ENCODE assay signal across 9 cellular contexts in the genomic region with DNA sequence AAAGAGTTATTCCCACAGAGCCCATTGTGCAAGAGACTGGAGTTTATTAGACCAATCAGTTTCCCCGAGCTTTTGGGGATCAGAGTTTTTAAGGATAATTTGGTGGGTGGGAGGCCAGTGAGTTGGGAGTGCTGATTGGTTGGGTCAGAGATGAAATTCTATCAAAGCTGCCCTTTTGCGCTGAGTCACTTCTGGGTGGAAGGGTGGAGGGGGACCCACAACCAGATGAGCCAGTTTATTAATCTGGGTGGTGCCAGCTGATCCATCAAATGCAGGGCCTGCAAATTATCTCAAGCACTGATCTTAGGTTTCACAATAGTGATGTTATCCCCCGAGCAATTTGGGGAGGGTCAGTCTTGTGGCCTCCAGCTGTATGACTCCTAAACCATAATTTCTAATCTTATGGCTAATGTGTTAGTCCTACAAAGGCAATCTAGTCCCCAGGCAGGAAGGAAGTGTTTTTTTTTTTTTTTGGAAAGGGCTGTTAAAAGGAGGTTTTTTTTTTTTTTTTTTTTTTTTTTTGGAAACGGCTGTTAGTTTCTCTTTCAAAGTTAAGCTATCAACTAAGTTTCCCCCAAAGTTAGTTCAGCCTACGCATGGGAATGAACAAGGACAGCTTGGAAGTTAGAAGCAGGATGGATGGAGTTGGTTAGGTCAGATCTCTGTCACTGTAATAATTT. TPM values are rescaled to one million over a fixed set of nuclear protein-coding genes. Genes with fewer than 3 reads are reported as not detected.
DNase-seq lines count a peak whose midpoint lies in the region; ATAC-seq and TF ChIP-seq lines count a peak whose summit lies in the region.
"Had no signal": no experiment of that assay in that cellular context is flagged by ENCODE, and none has a peak within 500 bp of the region (broad histone marks: within the 10 kb centered on the region; RNA-seq: fewer than 3 reads in every experiment).

No MANE protein-coding gene starts in this region.

- peak; percentile 10 for DNase-seq in activated CD4-positive, alpha-beta T cell treated with anti-CD3 and anti-CD28 coated beads, Interleukin-2, amount 10 ng/mL, durations not matched to agents 7 days and 5 days
- DNase-seq in activated CD4-positive, alpha-beta T cell treated with anti-CD3 and anti-CD28 coated beads for 48 hours = no peak
- DNase-seq in PC-9 = peak; percentile 78 to 99
- DNase-seq in effector memory CD8-positive, alpha-beta T cell = no peak
- DNase-seq in NCI-H748 (lab: John Stamatoyannopoulos, UW; ENCODE audit: unreplicated experiment) = no peak
- no peak for DNase-seq in posterior cingulate gyrus
- no peak for DNase-seq in NK-92 treated with Interleukin-12 subunit alpha and Interleukin-12 subunit beta, amount 100 ng/mL, for 24 hours (lab: John Stamatoyannopoulos, UW)
- DNase-seq: stimulated activated CD4-positive, alpha-beta T cell treated with anti-CD3 and anti-CD28 coated beads, Interleukin-2, amount 100 ng/mL, for 24 hours had no signal

- H3K4me3 ChIP-seq in PC-9 (peak overlapping the region; percentile 49), skeletal muscle tissue (ENCODE audit: low read length in 3 of 3) (no peak overlapping the region)

- H3K4me2 ChIP-seq in PC-9 = peak overlapping the region; percentile 84

- peaks cover 56% of the 10 kb centered on the region for H3F3A ChIP-seq in PC-9 (ENCODE audit: insufficient read depth, low read depth)

- POLR2A ChIA-PET in activated CD4-positive, alpha-beta T cell treated with anti-CD3 and anti-CD28 coated beads, Interleukin-2, amount 10 ng/mL, durations not matched to agents 7 days and 5 days (lab: Charles Lee) = interaction anchor here (0.6 kb wide), 1 partner anchor 38 kb away, joined by 4 read pairs; no protein-coding TSS in a partner anchor
- POLR2A ChIA-PET in PC-9 (lab: Charles Lee; ENCODE audit: unreplicated experiment) = interaction anchor here (0.5 to 0.7 kb wide), 3 partner anchors 81 to 1133 kb away, joined by 8 to 16 read pairs (median 9); no protein-coding TSS in a partner anchor

- H4K20me1 ChIP-seq in PC-9 (ENCODE audit: insufficient read depth) = no peaks in the 10 kb centered on the region

- BruUV-seq in PC-9 (replicated peaks; lab: Mats Ljungman, UMichigan) = no TSS peak

- peaks cover 35% of the 10 kb centered on the region for H3K36me3 Mint-ChIP-seq in activated CD4-positive, alpha-beta T cell treated with anti-CD3 and anti-CD28 coated beads, Interleukin-2, amount 10 ng/mL, durations not matched to agents 7 days and 5 days (ENCODE audit: low read depth)
- peaks cover 7% of the 10 kb centered on the region for H3K36me3 Mint-ChIP-seq in effector memory CD8-positive, alpha-beta T cell (ENCODE audit: insufficient read depth)

- no peaks in the 10 kb centered on the region for H3K9me3 Mint-ChIP-seq in activated CD4-positive, alpha-beta T cell treated with anti-CD3 and anti-CD28 coated beads, Interleukin-2, amount 10 ng/mL, durations not matched to agents 7 days and 5 days
- H3K9me3 Mint-ChIP-seq in effector memory CD8-positive, alpha-beta T cell = no peaks in the 10 kb centered on the region

- H3K4me1 Mint-ChIP-seq in activated CD4-positive, alpha-beta T cell treated with anti-CD3 and anti-CD28 coated beads, Interleukin-2, amount 10 ng/mL, durations not matched to agents 7 days and 5 days = peaks cover 26% of the 10 kb centered on the region
- peaks cover 8 to 9% of the 10 kb centered on the region in 2 donors for H3K4me1 Mint-ChIP-seq in effector memory CD8-positive, alpha-beta T cell (ENCODE audit: low read depth in 2 of 2)

- no peaks in the 10 kb centered on the region for H3K79me2 ChIP-seq in PC-9 (ENCODE audit: low read depth)

- H3K9ac ChIP-seq in skeletal muscle tissue (ENCODE audit: low read depth in 1 of 3, low read length in 3 of 3) = no peak overlapping the region

- H3K4me1 ChIP-seq in PC-9 (replicated peaks; ENCODE audit: insufficient read depth) (peaks cover 47% of the 10 kb centered on the region), skeletal muscle tissue (ENCODE audit: control insufficient read depth in 3 of 3, insufficient read depth in 3 of 3, low read length in 3 of 3) (no peaks in the 10 kb centered on the region)

- H3K9me3 ChIP-seq in PC-9 (ENCODE audit: insufficient read depth, low read depth) = no peaks in the 10 kb centered on the region; the same call in 1 of the 2 replicates
- no peaks in the 10 kb centered on the region for H3K9me3 ChIP-seq in skeletal muscle tissue (ENCODE audit: control insufficient read depth in 3 of 3, low read length in 3 of 3)

- CTCF ChIA-PET in activated CD4-positive, alpha-beta T cell treated with anti-CD3 and anti-CD28 coated beads, Interleukin-2, amount 10 ng/mL, durations not matched to agents 7 days and 5 days (lab: Charles Lee) = interaction anchor here (0.6 to 1.0 kb wide), 3 partner anchors 28 to 176 kb away, joined by 3 read pairs; no protein-coding TSS in a partner anchor
- CTCF ChIA-PET in PC-9 (lab: Charles Lee) = interaction anchor here (0.6 to 1.0 kb wide), 4 partner anchors 10 to 186 kb away, joined by 3 to 7 read pairs (median 4); no protein-coding TSS in a partner anchor

- H2AFZ ChIP-seq in PC-9 = peak overlapping the region; percentile 6; the same call in 1 of the 2 replicates

- H3K27me3 Mint-ChIP-seq in activated CD4-positive, alpha-beta T cell treated with anti-CD3 and anti-CD28 coated beads, Interleukin-2, amount 10 ng/mL, durations not matched to agents 7 days and 5 days = no peaks in the 10 kb centered on the region
- no peaks in the 10 kb centered on the region for H3K27me3 Mint-ChIP-seq in effector memory CD8-positive, alpha-beta T cell

- TF ChIP-seq CTCF in PC-9 (conservative IDR thresholded peaks at IDR 0.05) = no peak

- H3K27ac ChIP-seq in PC-9 (peak overlapping the region; percentile 79), skeletal muscle tissue (ENCODE audit: low read depth, low read length) (peak overlapping the region; percentile 36)

- no peaks in the 10 kb centered on the region for H3K9me2 ChIP-seq in PC-9 (ENCODE audit: insufficient read depth)

- H3K36me3 ChIP-seq in PC-9 (ENCODE audit: low read depth) (0 out of 2 replicates have a peak, but pooled peaks cover 9% of the 10 kb centered on the region), skeletal muscle tissue (ENCODE audit: control insufficient read depth in 3 of 3, insufficient read depth in 3 of 3, low read length in 3 of 3) (peaks cover under 1 to 17% (median 4%) of the 10 kb centered on the region in 3 donors)

- peak overlapping the region; percentile 60 for H3K4me3 Mint-ChIP-seq in activated CD4-positive, alpha-beta T cell treated with anti-CD3 and anti-CD28 coated beads, Interleukin-2, amount 10 ng/mL, durations not matched to agents 7 days and 5 days
- peak overlapping the region in 1 of 2 donors; percentile 33 for H3K4me3 Mint-ChIP-seq in effector memory CD8-positive, alpha-beta T cell

- intact Hi-C loops in PC-9 (cut with micrococcal nuclease; ENCODE audit: unreplicated experiment) = loop anchor here (1.0 to 2.0 kb wide), 3 partner anchors 8 to 57 kb away; partner anchors contain the start of genes RBM15 and SLC16A4
- intact Hi-C loops in posterior cingulate gyrus (cut with DNase I) = no loop called here

- no peak for ATAC-seq in effector memory CD8-positive, alpha-beta T cell (replicated peaks)

- H3K27ac Mint-ChIP-seq in activated CD4-positive, alpha-beta T cell treated with anti-CD3 and anti-CD28 coated beads, Interleukin-2, amount 10 ng/mL, durations not matched to agents 7 days and 5 days = peak overlapping the region; percentile 88
- peak overlapping the region; percentile 59 to 84 for H3K27ac Mint-ChIP-seq in effector memory CD8-positive, alpha-beta T cell

- H3K27me3 ChIP-seq in PC-9 (ENCODE audit: insufficient read depth, low read depth) (no peaks in the 10 kb centered on the region), skeletal muscle tissue (ENCODE audit: control insufficient read depth in 3 of 3, insufficient read depth in 3 of 3, low read length in 3 of 3) (no peaks in the 10 kb centered on the region)

RNA-seq across cellular contexts. Expression of gene SLC16A4, which starts 7.4 kb away (rescaled TPM):
- total RNA-seq in activated CD4-positive, alpha-beta T cell treated with anti-CD3 and anti-CD28 coated beads, Interleukin-2, amount 10 ng/mL, durations not matched to agents 7 days and 5 days = under 1 TPM in 1 of 2 experiments, not detected in 1; 0.27 TPM
- 24.6 and 32.7 TPM in 2 replicates for total RNA-seq in PC-9 (2021)
- total RNA-seq in skeletal muscle tissue = 12.5 TPM

RNA-seq across cellular contexts. Expression of gene LAMTOR5, which starts 24.0 kb away (rescaled TPM):
- 100 to 1,000 TPM; 113 to 120 TPM for total RNA-seq in activated CD4-positive, alpha-beta T cell treated with anti-CD3 and anti-CD28 coated beads, Interleukin-2, amount 10 ng/mL, durations not matched to agents 7 days and 5 days
- total RNA-seq in PC-9 (2021) = 140 and 160 TPM in 2 replicates
- total RNA-seq in skeletal muscle tissue = 50.6 TPM

RNA-seq across cellular contexts. Expression of gene RBM15, which starts 44.3 kb away (rescaled TPM):
- total RNA-seq in activated CD4-positive, alpha-beta T cell treated with anti-CD3 and anti-CD28 coated beads, Interleukin-2, amount 10 ng/mL, durations not matched to agents 7 days and 5 days = 10 to 100 TPM; 69.9 to 71.2 TPM
- 42.7 and 43.1 TPM in 2 replicates for total RNA-seq in PC-9 (2021)
- total RNA-seq in skeletal muscle tissue = 29.7 TPM

Comparison
In these comparisons a context has a peak if more than half of its experiments do, and no peak if none do; other contexts are left out.
1. DNase-seq: peak in activated CD4-positive, alpha-beta T cell treated with anti-CD3 and anti-CD28 coated beads, Interleukin-2, amount 10 ng/mL, durations not matched to agents 7 days and 5 days (single experiment) and PC-9 (2 of 2); none in activated CD4-positive, alpha-beta T cell treated with anti-CD3 and anti-CD28 coated beads for 48 hours (single experiment), effector memory CD8-positive, alpha-beta T cell (0 of 3), NCI-H748 (single experiment), posterior cingulate gyrus (0 of 10) and NK-92 treated with Interleukin-12 subunit alpha and Interleukin-12 subunit beta, amount 100 ng/mL, for 24 hours (single experiment).
2. RNA of gene SLC16A4, which starts 7.4 kb away (total RNA-seq): 24.6 to 32.7 TPM in PC-9 and 12.5 TPM in skeletal muscle tissue (single experiment); 0.27 TPM in activated CD4-positive, alpha-beta T cell treated with anti-CD3 and anti-CD28 coated beads, Interleukin-2, amount 10 ng/mL, durations not matched to agents 7 days and 5 days; every median in the first group is over 10 times any median in the second.